ENCODE assay signal across 10 cellular contexts in genomic region chr19:44749994-44750393, GRCh38. TPM values are rescaled to one million over a fixed set of nuclear protein-coding genes. Genes with fewer than 3 reads are reported as not detected.
A peak's percentile ranks its signal among the peaks of the same experiment; 100 is the strongest.
DNase-seq lines count a peak whose midpoint lies in the region; ATAC-seq, FAIRE-seq and TF ChIP-seq lines count a peak whose summit lies in the region.
"Had no signal": no experiment of that assay in that cellular context is flagged by ENCODE, and none has a peak within 500 bp of the region (broad histone marks: within the 10 kb centered on the region; RNA-seq: fewer than 3 reads in every experiment).

No MANE protein-coding gene starts in this region.

- WGBS in A549 (ENCODE audit: missing lambda C conversion rate) = 63% methylated on average over 10 of the region's 10 CpGs
- 65 to 67% methylated on average over 10 of the region's 10 CpGs for WGBS in lower leg skin, 2 donors

- intact Hi-C loops in natural killer cell (cut with micrococcal nuclease) = no loop called here
- intact Hi-C loops in lower leg skin (cut with DNase I; ENCODE audit: low total_unique reads) = loop anchor here (5.0 kb wide), 1 partner anchor 993 kb away; no protein-coding TSS in a partner anchor

- DNase-seq in A549 (ENCODE audit: low read depth in 1 of 2, low spot score in 1 of 2) (peak in 1 of 2 experiments; percentile 45), choroid plexus epithelial cell (ENCODE audit: low read depth) (no peak), natural killer cell (no peak), lower leg skin (ENCODE audit: low spot score in 2 of 2) (no peak), GF-D8 (lab: John Stamatoyannopoulos, UW) (no peak), NCI-H226 (no peak), NCI-H2227 treated with DMSO at 0.1 percent for 48 hours (lab: John Stamatoyannopoulos, UW) (no peak)
- DNase-seq: NCI-H1105 had no signal

- ATAC-seq in A549 (no peak), natural killer cell (no peak)

- no peaks in the 10 kb centered on the region for H3K9me3 ChIP-seq in A549

- no peak for FAIRE-seq in A549 (lab: Jason Lieb, UNC)
- FAIRE-seq: frontal cortex had no signal

- no peak for TF ChIP-seq POLR2A in A549 (IDR thresholded peaks at IDR 0.05; ENCODE audit: low read length)
- no peak for TF ChIP-seq POLR2A in lower leg skin (IDR thresholded peaks at IDR 0.05)

- H3K4me3 Mint-ChIP-seq in IgD-negative memory B cell = peak overlapping the region; percentile 85 to 98 (median 94)
- peak overlapping the region; percentile 86 for H3K4me3 Mint-ChIP-seq in natural killer cell

- no peak for TF ChIP-seq RAD21 in A549 (conservative IDR thresholded peaks at IDR 0.05 in 1 of 2, IDR thresholded peaks at IDR 0.05 in 1 of 2)

- peaks cover 36 to 54% (median 45%) of the 10 kb centered on the region in 3 donors for H3K4me1 Mint-ChIP-seq in IgD-negative memory B cell
- peaks cover 52 to 82% of the 10 kb centered on the region in 2 donors for H3K4me1 Mint-ChIP-seq in natural killer cell

- H3K27ac ChIP-seq in A549 = peak overlapping the region; percentile 92 to 99

- H3K27me3 Mint-ChIP-seq in IgD-negative memory B cell = no peaks in the 10 kb centered on the region
- H3K27me3 Mint-ChIP-seq in natural killer cell (ENCODE audit: low read depth in 2 of 2) = no peaks in the 10 kb centered on the region

- POLR2A ChIA-PET in A549 (lab: Yijun Ruan, JAX) = interaction anchor here (1.1 to 1.5 kb wide), 4 partner anchors 9 to 289 kb away, joined by 3 to 6 read pairs (median 4); partner anchors contain the start of gene CLASRP

- peaks cover 4% of the 10 kb centered on the region for H3K36me3 Mint-ChIP-seq in IgD-negative memory B cell
- no peaks in the 10 kb centered on the region for H3K36me3 Mint-ChIP-seq in natural killer cell

- CTCF ChIA-PET in A549 (lab: Yijun Ruan, JAX) = interaction anchor here (0.9 to 48.5 kb wide), 7 partner anchors 9 to 154 kb away, joined by 3 to 1899 read pairs (median 9); no protein-coding TSS in a partner anchor

- TF ChIP-seq CTCF in A549 (IDR thresholded peaks at IDR 0.05) = no peak
- TF ChIP-seq CTCF in choroid plexus epithelial cell (conservative IDR thresholded peaks at IDR 0.05; ENCODE audit: low read depth, low read length) = no peak
- no peak for TF ChIP-seq CTCF in natural killer cell (IDR thresholded peaks at IDR 0.05)
- TF ChIP-seq CTCF in lower leg skin (IDR thresholded peaks at IDR 0.05) = no peak

- H3K4me1 ChIP-seq in A549 = peaks cover 73% of the 10 kb centered on the region

- H3K9me3 Mint-ChIP-seq in IgD-negative memory B cell (no peaks in the 10 kb centered on the region), natural killer cell (no peaks in the 10 kb centered on the region)

- H3K4me3 ChIP-seq in A549 (peak overlapping the region; percentile 95), choroid plexus epithelial cell (ENCODE audit: low read depth, low read length) (peak overlapping the region; percentile 70), lower leg skin (ENCODE audit: low read depth, poor library complexity, severe bottlenecking) (no peak overlapping the region)

- peak overlapping the region; percentile 94 to 99 (median 97) for H3K27ac Mint-ChIP-seq in IgD-negative memory B cell
- peak overlapping the region; percentile 91 to 93 for H3K27ac Mint-ChIP-seq in natural killer cell

- no peak for TF ChIP-seq EP300 in A549 (IDR thresholded peaks at IDR 0.05)

- peak overlapping the region; percentile 92 for H3K4me2 ChIP-seq in A549

TF ChIP-seq in A549, 52 proteins besides CTCF, POLR2A, EP300 and RAD21:
- no peak for TF ChIP-seq HMGXB4 (CRISPR knock-in tag; IDR thresholded peaks at IDR 0.05; ENCODE audit: borderline replicate concordance)
- TF ChIP-seq KDM1A (IDR thresholded peaks at IDR 0.05; ENCODE audit: low read depth) = peak; percentile 67; the same call in 1 of the 2 replicates
- 0 out of 2 replicates have a peak, but pooled peaks have one; percentile 16 for TF ChIP-seq TP53 (CRISPR knock-in tag; IDR thresholded peaks at IDR 0.05)
- 0 out of 2 replicates have a peak, but pooled peaks have one; percentile 3 for TF ChIP-seq JUNB (IDR thresholded peaks at IDR 0.05)
- peak; percentile 20; the same call in 1 of the 2 replicates for TF ChIP-seq MAX (IDR thresholded peaks at IDR 0.05)

RNA-seq across cellular contexts. Expression of gene BCL3, which starts 1.5 kb away (rescaled TPM):
- polyA plus RNA-seq in A549 (2011; rRNA removed) (22.6 and 25.3 TPM in 2 replicates), A549 (2017; fragmentation: RNase III; extraction: RNeasy Plus Mini Kit Qiagen cat#74134 plus additional on column Dnase treatment) (49.6 to 80.7 TPM (median 72.1 TPM) in 3 replicates), IgD-negative memory B cell (12.6 TPM)
- 103 and 138 TPM in 2 replicates for polyA plus RNA-seq in A549 (2012; cell fraction: cytosol; rRNA removed)
- polyA plus RNA-seq in A549 (2012; cell fraction: nucleus; rRNA removed) = 302 and 387 TPM in 2 replicates
- polyA minus RNA-seq in A549 (2011; rRNA and poly(A)+ RNA removed) = 27.4 and 33.8 TPM in 2 replicates
- total RNA-seq in natural killer cell (100 to 1,000 TPM; 152 to 199 (median 164) TPM), lower leg skin (10 to 100 TPM; 17.1 to 27.3 (median 19.0) TPM)

RNA-seq across cellular contexts. Expression of gene CBLC, which starts 27.7 kb away (rescaled TPM):
- polyA plus RNA-seq in A549 (2011; rRNA removed) (not detected in 2 replicates), A549 (2017; fragmentation: RNase III; extraction: RNeasy Plus Mini Kit Qiagen cat#74134 plus additional on column Dnase treatment) (not detected in 3 replicates), IgD-negative memory B cell (not detected)
- polyA plus RNA-seq in A549 (2012; cell fraction: cytosol; rRNA removed) = 0.09 and 0.16 TPM in 2 replicates
- polyA plus RNA-seq in A549 (2012; cell fraction: nucleus; rRNA removed) = 0.16 and 0.21 TPM in 2 replicates
- polyA minus RNA-seq in A549 (2011; rRNA and poly(A)+ RNA removed) = 0.29 TPM in 1 of 2 replicates, not detected in the other
- total RNA-seq in natural killer cell (not detected), lower leg skin (10 to 100 TPM; 64.3 to 87.0 (median 75.6) TPM)
- total RNA-seq: frontal cortex had no signal

RNA-seq across cellular contexts. Expression of gene CEACAM16, which starts 51.0 kb away (rescaled TPM):
- polyA plus RNA-seq in A549 (2011; rRNA removed) (not detected in 2 replicates), A549 (2017; fragmentation: RNase III; extraction: RNeasy Plus Mini Kit Qiagen cat#74134 plus additional on column Dnase treatment) (0.08 to 0.11 TPM in 2 of 3 replicates, not detected in the other), IgD-negative memory B cell (not detected)
- 0.03 TPM in 1 of 2 replicates, not detected in the other for polyA plus RNA-seq in A549 (2012; cell fraction: cytosol; rRNA removed)
- polyA plus RNA-seq in A549 (2012; cell fraction: nucleus; rRNA removed) = 0.34 and 0.50 TPM in 2 replicates
- 0.34 and 0.58 TPM in 2 replicates for polyA minus RNA-seq in A549 (2011; rRNA and poly(A)+ RNA removed)
- total RNA-seq in natural killer cell (not detected), lower leg skin (not detected)
- total RNA-seq: frontal cortex had no signal

RNA-seq across cellular contexts. Expression of gene BCAM, which starts 58.9 kb away (rescaled TPM):
- polyA plus RNA-seq in A549 (2011; rRNA removed) (15.2 and 18.4 TPM in 2 replicates), A549 (2017; fragmentation: RNase III; extraction: RNeasy Plus Mini Kit Qiagen cat#74134 plus additional on column Dnase treatment) (77.5 to 102 TPM (median 88.1 TPM) in 3 replicates), IgD-negative memory B cell (not detected)
- polyA plus RNA-seq in A549 (2012; cell fraction: cytosol; rRNA removed) = 62.2 and 88.1 TPM in 2 replicates
- polyA plus RNA-seq in A549 (2012; cell fraction: nucleus; rRNA removed) = 183 and 239 TPM in 2 replicates
- 8.1 and 25.5 TPM in 2 replicates for polyA minus RNA-seq in A549 (2011; rRNA and poly(A)+ RNA removed)
- total RNA-seq in natural killer cell (not detected), lower leg skin (10 to 100 TPM; 32.3 to 73.5 (median 58.0) TPM)

Comparison
In these comparisons a context has a peak if more than half of its experiments do, and no peak if none do; other contexts are left out.
1. RNA of gene BCL3, which starts 1.5 kb away (total RNA-seq): 152 to 199 TPM in natural killer cell; 17.1 to 27.3 TPM in lower leg skin; every median in the first group is over 4 times any median in the second.
2. RNA of gene CBLC, which starts 27.7 kb away (total RNA-seq): 64.3 to 87.0 TPM in lower leg skin; not detected in natural killer cell; every median in the first group is over 10 times any median in the second.